In genomic region chr12:25155031-25155576, GRCh38 we compare ENCODE assay signal across 8 cellular contexts. TPM values are rescaled to one million over a fixed set of nuclear protein-coding genes. Genes with fewer than 3 reads are reported as not detected.
DNase-seq lines count a peak whose midpoint lies in the region; ATAC-seq, FAIRE-seq and TF ChIP-seq lines count a peak whose summit lies in the region.

No MANE protein-coding gene starts in this region.

- H3K4me3 ChIP-seq in OCI-LY7 (ENCODE audit: low read depth, low read length, poor library complexity, severe bottlenecking) (peak overlapping the region; percentile 13), parathyroid adenoma (ENCODE audit: low read depth, low read length) (peak overlapping the region; percentile 18)

- H3K4me2 ChIP-seq in OCI-LY7 (ENCODE audit: low read length) (peak overlapping the region; percentile 51), parathyroid adenoma (ENCODE audit: low read length) (no peak overlapping the region)

- peaks cover 17% of the 10 kb centered on the region; the same call in 1 of the 2 replicates for H3K9me3 ChIP-seq in OCI-LY7 (ENCODE audit: low read length)
- H3K9me3 ChIP-seq in parathyroid adenoma (ENCODE audit: control insufficient read depth, low read length), result no peaks in the 10 kb centered on the region

- FAIRE-seq in endometrium (lab: Jason Lieb, UNC), result peak; percentile 89

- no peaks in the 10 kb centered on the region for H3K27me3 ChIP-seq in parathyroid adenoma (ENCODE audit: control insufficient read depth, insufficient read depth, low read length)

- CTCF ChIA-PET in OCI-LY7 (lab: Charles Lee; ENCODE audit: unreplicated experiment), result no interaction called here

- no peak overlapping the region for H3K9ac ChIP-seq in parathyroid adenoma

- H3K79me2 ChIP-seq in OCI-LY7 (ENCODE audit: insufficient read depth, low read depth, low read length) (no peaks in the 10 kb centered on the region), parathyroid adenoma (no peaks in the 10 kb centered on the region)

- in situ Hi-C loops in GM13977 (cut with MboI; ENCODE audit: low pct_unique_long_range_greater_than_20kb, low sequenced_read_pairs, unreplicated experiment), result no loop called here

- H3K36me3 ChIP-seq in OCI-LY7 (ENCODE audit: insufficient read depth, low read length), result peaks cover 4% of the 10 kb centered on the region; the same call in 1 of the 2 replicates
- no peaks in the 10 kb centered on the region for H3K36me3 ChIP-seq in parathyroid adenoma (ENCODE audit: control insufficient read depth, insufficient read depth, low read length)

- DNase-seq in GM13977 (ENCODE audit: low spot score), result peak; percentile 56
- peak; percentile 70 for DNase-seq in OCI-LY7 (ENCODE audit: low spot score)
- no peak for DNase-seq in 8988T
- DNase-seq in NCI-H226, result no peak

- H2AFZ ChIP-seq in OCI-LY7 (ENCODE audit: low read length) (peak overlapping the region; percentile 83), parathyroid adenoma (no peak overlapping the region)

- POLR2A ChIA-PET in OCI-LY7 (lab: Charles Lee), result interaction anchor here (0.6 to 2.7 kb wide), 9 partner anchors 12 to 1230 kb away, joined by 3 to 9 read pairs (median 3); a partner anchor contains a TSS

- BruUV-seq in OCI-LY7 (replicated peaks; lab: Mats Ljungman, UMichigan), result no TSS peak

- no peaks in the 10 kb centered on the region for H4K20me1 ChIP-seq in OCI-LY7 (ENCODE audit: insufficient read depth, low read length)

- intact Hi-C loops in OCI-LY7 (cut with micrococcal nuclease; ENCODE audit: unreplicated experiment), result no loop called here

- H3K27ac ChIP-seq in C4-2B (no peak overlapping the region), OCI-LY7 (ENCODE audit: low read depth, low read length, poor library complexity, severe bottlenecking) (no peak overlapping the region), parathyroid adenoma (no peak overlapping the region)

- ATAC-seq in HG03060 (IDR thresholded peaks at IDR 0.05; ENCODE audit: low read depth, unreplicated experiment), result peak; percentile 43

- TF ChIP-seq CTCF in C4-2B (conservative IDR thresholded peaks at IDR 0.05) (peak; percentile 89), GM13977 (IDR thresholded peaks at IDR 0.05; ENCODE audit: extremely low read depth, insufficient read depth, missing control alignments) (peak; percentile 60), OCI-LY7 (conservative IDR thresholded peaks at IDR 0.05; ENCODE audit: low read length) (peak; percentile 98), parathyroid adenoma (IDR thresholded peaks at IDR 0.05) (peak; percentile 63)

- H3K4me1 ChIP-seq in OCI-LY7 (ENCODE audit: insufficient read depth, low read length, poor library complexity, severe bottlenecking), result peaks cover 28% of the 10 kb centered on the region
- H3K4me1 ChIP-seq in parathyroid adenoma, result peaks cover 3% of the 10 kb centered on the region

- H3K9me2 ChIP-seq in OCI-LY7 (ENCODE audit: insufficient read depth, low read length), result no peaks in the 10 kb centered on the region

RNA-seq across cellular contexts. Expression of gene DNAI7, which starts 39.9 kb away (rescaled TPM):
- total RNA-seq in OCI-LY7 (2014; rRNA removed; shearing (Covaris generic)), result not detected in 2 replicates
- not detected in 2 replicates for total RNA-seq in OCI-LY7 (2022)

RNA-seq across cellular contexts. Expression of gene ETFRF1, which starts 39.9 kb away (rescaled TPM):
- total RNA-seq in OCI-LY7 (2014; rRNA removed; shearing (Covaris generic)), result 2.8 and 8.5 TPM in 2 replicates
- total RNA-seq in OCI-LY7 (2022), result 11.4 and 13.0 TPM in 2 replicates

Comparison
In these comparisons a context has a peak if more than half of its experiments do, and no peak if none do; other contexts are left out.
1. DNase-seq: peak in GM13977 (single experiment) and OCI-LY7 (single experiment); none in 8988T (single experiment) and NCI-H226 (single experiment).
2. Peak in every context shown above with its lines, with median percentiles within 50 percentile points of each other: CTCF ChIP-seq.